Comparison of ENCODE assay signal across 21 cellular contexts in the genomic region with DNA sequence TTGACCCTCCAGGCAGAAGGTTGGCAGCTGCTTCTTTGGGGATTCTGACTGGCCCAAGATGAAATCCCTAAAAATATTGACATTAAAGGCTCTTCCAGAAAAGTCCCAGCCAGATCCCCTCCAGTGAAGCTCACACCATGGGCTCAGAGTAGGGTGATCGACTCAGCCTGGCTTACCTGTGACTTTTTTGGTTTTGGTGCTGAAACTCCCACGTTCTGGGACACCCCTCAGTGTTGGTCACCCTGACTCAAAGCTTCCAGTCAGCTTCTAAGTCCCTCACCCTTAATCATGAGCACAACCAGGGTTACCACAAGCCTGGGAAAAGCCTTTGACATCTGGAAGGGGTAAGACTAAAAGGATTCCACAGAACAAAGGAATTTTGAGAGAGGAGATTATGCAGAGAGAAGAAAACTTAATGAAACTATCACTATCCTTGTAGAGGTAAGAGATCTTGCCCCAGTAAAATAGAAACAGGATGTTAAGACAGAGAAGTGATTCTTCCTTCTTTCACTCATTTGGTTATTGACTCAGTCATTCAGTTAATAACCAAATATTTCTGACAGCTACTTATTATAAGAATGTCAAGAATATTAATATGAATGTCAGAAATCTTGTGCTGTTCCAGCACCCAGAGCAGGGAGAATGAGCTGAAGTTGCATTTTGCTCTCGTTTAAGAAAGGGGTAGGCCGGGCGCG.
A peak's percentile ranks its signal among the peaks of the same experiment; 100 is the strongest.
DNase-seq lines count a peak whose midpoint lies in the region; ATAC-seq and TF ChIP-seq lines count a peak whose summit lies in the region.
"Had no signal": no experiment of that assay in that cellular context is flagged by ENCODE, and none has a peak within 500 bp of the region (broad histone marks: within the 10 kb centered on the region; RNA-seq: fewer than 3 reads in every experiment).

No MANE protein-coding gene starts in this region.

- H3K9me3 ChIP-seq in CD4-positive, alpha-beta T cell (ENCODE audit: control insufficient read depth, low read length): no peaks in the 10 kb centered on the region
- no peaks in the 10 kb centered on the region for H3K9me3 ChIP-seq in smooth muscle cell (replicated peaks; ENCODE audit: low read depth)
- H3K9me3 ChIP-seq: BLaER1, body of pancreas, SJSA1 had no signal

- H3K4me3 Mint-ChIP-seq in activated T-helper 17 cell treated with anti-CD3 and anti-CD28 coated beads, Interleukin-2, amount 50 U/mL, for 72 hours: no peak overlapping the region
- no peak overlapping the region for H3K4me3 Mint-ChIP-seq in CD4-positive, alpha-beta T cell

- no peaks in the 10 kb centered on the region for H3K36me3 Mint-ChIP-seq in activated T-helper 17 cell treated with anti-CD3 and anti-CD28 coated beads, Interleukin-2, amount 50 U/mL, for 72 hours (ENCODE audit: low read depth)
- no peaks in the 10 kb centered on the region for H3K36me3 Mint-ChIP-seq in CD4-positive, alpha-beta T cell (ENCODE audit: low read depth)

- H3K4me1 ChIP-seq in smooth muscle cell (ENCODE audit: low read depth): no peaks in the 10 kb centered on the region
- H3K4me1 ChIP-seq: body of pancreas had no signal

- H3K79me2 ChIP-seq in smooth muscle cell (ENCODE audit: low read depth): no peaks in the 10 kb centered on the region
- H3K79me2 ChIP-seq: hepatocyte had no signal

- H3K27me3 ChIP-seq in CD4-positive, alpha-beta T cell (ENCODE audit: control insufficient read depth, insufficient read depth, low read length): peaks cover 4% of the 10 kb centered on the region
- no peaks in the 10 kb centered on the region for H3K27me3 ChIP-seq in smooth muscle cell (ENCODE audit: low read depth)
- H3K27me3 ChIP-seq: BLaER1, body of pancreas, hepatocyte, SJSA1 had no signal

- 82% methylated on average over 6 of the region's 6 CpGs for whole genome bisulfite sequencing in smooth muscle cell (ENCODE audit: low lambda C conversion rate)

- POLR2A ChIA-PET in CD4-positive, alpha-beta T cell (lab: Charles Lee): no interaction called here

- H3K27ac ChIP-seq in CD4-positive, alpha-beta T cell (ENCODE audit: low read depth, low read length): no peak overlapping the region
- no peak overlapping the region for H3K27ac ChIP-seq in smooth muscle cell (ENCODE audit: low read depth)
- H3K27ac ChIP-seq: BLaER1, body of pancreas, hepatocyte, SJSA1 had no signal

- H3K9ac ChIP-seq in smooth muscle cell (ENCODE audit: low read depth): no peak overlapping the region
- H3K9ac ChIP-seq: BLaER1 had no signal

- no peaks in the 10 kb centered on the region for H3K4me1 Mint-ChIP-seq in activated T-helper 17 cell treated with anti-CD3 and anti-CD28 coated beads, Interleukin-2, amount 50 U/mL, for 72 hours
- no peaks in the 10 kb centered on the region for H3K4me1 Mint-ChIP-seq in CD4-positive, alpha-beta T cell (ENCODE audit: low read depth)

- H3K4me2 ChIP-seq in smooth muscle cell: no peak overlapping the region
- H3K4me2 ChIP-seq: BLaER1, hepatocyte had no signal

- H3F3A ChIP-seq in smooth muscle cell (ENCODE audit: low read depth): no peaks in the 10 kb centered on the region

- no peaks in the 10 kb centered on the region for H3K9me3 Mint-ChIP-seq in activated T-helper 17 cell treated with anti-CD3 and anti-CD28 coated beads, Interleukin-2, amount 50 U/mL, for 72 hours
- no peaks in the 10 kb centered on the region for H3K9me3 Mint-ChIP-seq in CD4-positive, alpha-beta T cell

- H3K27ac Mint-ChIP-seq in activated T-helper 17 cell treated with anti-CD3 and anti-CD28 coated beads, Interleukin-2, amount 50 U/mL, for 72 hours: peak overlapping the region; percentile 59
- H3K27ac Mint-ChIP-seq in CD4-positive, alpha-beta T cell: no peak overlapping the region
- H3K27ac Mint-ChIP-seq: progenitor cell of endocrine pancreas had no signal

- no peaks in the 10 kb centered on the region for H4K20me1 ChIP-seq in smooth muscle cell (ENCODE audit: low read depth)
- H4K20me1 ChIP-seq: BLaER1 had no signal

- intact Hi-C loops in CD4-positive, alpha-beta T cell (cut with DNase I, micrococcal nuclease): loop anchor here in 1 of 2 experiments (10.0 kb wide), 1 partner anchor 548 kb away; no protein-coding TSS in a partner anchor

- CTCF ChIA-PET in CD4-positive, alpha-beta T cell (lab: Charles Lee): interaction anchor here (0.6 kb wide), 1 partner anchor 289 kb away, joined by 3 read pairs; no protein-coding TSS in a partner anchor

- H3K27me3 Mint-ChIP-seq in activated T-helper 17 cell treated with anti-CD3 and anti-CD28 coated beads, Interleukin-2, amount 50 U/mL, for 72 hours: peaks cover 3% of the 10 kb centered on the region
- H3K27me3 Mint-ChIP-seq in CD4-positive, alpha-beta T cell: peaks cover 9% of the 10 kb centered on the region

- TF ChIP-seq CTCF in CD4-positive, alpha-beta T cell (IDR thresholded peaks at IDR 0.05): no peak
- TF ChIP-seq CTCF in smooth muscle cell (IDR thresholded peaks at IDR 0.05; ENCODE audit: borderline replicate concordance, insufficient read depth, poor library complexity, severe bottlenecking): no peak

- DNase-seq in CD4-positive, alpha-beta T cell: no peak
- DNase-seq in smooth muscle cell (lab: John Stamatoyannopoulos, UW; ENCODE audit: unreplicated experiment) (no peak), COR-L47 (lab: John Stamatoyannopoulos, UW) (no peak)
- DNase-seq: activated CD8-positive, alpha-beta memory T cell treated with anti-CD3 and anti-CD28 coated beads for 24 hours; activated gamma-delta T cell; body of pancreas; dermis blood vessel endothelial cell; DMS79; KG1; left colon; NCI-H1417 treated with DMSO at 0.1 percent for 48 hours; NCI-H345 had no signal

- ATAC-seq in GM18499 (IDR thresholded peaks at IDR 0.05; ENCODE audit: insufficient read depth, unreplicated experiment): peak; percentile 54
- peak; percentile 60 for ATAC-seq in GM19025 (IDR thresholded peaks at IDR 0.05; ENCODE audit: low read depth, unreplicated experiment)
- ATAC-seq in HG02885 (IDR thresholded peaks at IDR 0.05; ENCODE audit: poor library complexity, unreplicated experiment): peak; percentile 78
- peak; percentile 81 for ATAC-seq in activated T-helper 17 cell treated with anti-CD3 and anti-CD28 coated beads, Interleukin-2, amount 50 U/mL, for 72 hours (replicated peaks)
- no peak for ATAC-seq in CD4-positive, alpha-beta T cell (ENCODE audit: poor library complexity)
- ATAC-seq in GM18520 (IDR thresholded peaks at IDR 0.05; ENCODE audit: unreplicated experiment): no peak
- ATAC-seq: body of pancreas, left colon had no signal

- H3K4me3 ChIP-seq in smooth muscle cell: no peak overlapping the region
- H3K4me3 ChIP-seq: BLaER1, body of pancreas, hepatocyte, SJSA1 had no signal

- H3K36me3 ChIP-seq in smooth muscle cell (ENCODE audit: low read depth): no peaks in the 10 kb centered on the region
- H3K36me3 ChIP-seq: BLaER1, SJSA1 had no signal

- H2AFZ ChIP-seq in smooth muscle cell (ENCODE audit: low read depth): no peak overlapping the region
- H2AFZ ChIP-seq: hepatocyte had no signal

Comparison
In these comparisons a context has a peak if more than half of its experiments do, and no peak if none do; other contexts are left out.
1. ATAC-seq: peak in GM18499 (single experiment), GM19025 (single experiment), HG02885 (single experiment) and activated T-helper 17 cell treated with anti-CD3 and anti-CD28 coated beads, Interleukin-2, amount 50 U/mL, for 72 hours (single experiment); none in CD4-positive, alpha-beta T cell (single experiment) and GM18520 (single experiment).